In genomic region chr6:32842690-32843089, GRCh38 we compare ENCODE assay signal across 11 cellular contexts. TPM values are rescaled to one million over a fixed set of nuclear protein-coding genes. Genes with fewer than 3 reads are reported as not detected.
DNase-seq lines count a peak whose midpoint lies in the region; ATAC-seq and TF ChIP-seq lines count a peak whose summit lies in the region.
"Had no signal": no experiment of that assay in that cellular context is flagged by ENCODE, and none has a peak within 500 bp of the region (broad histone marks: within the 10 kb centered on the region; RNA-seq: fewer than 3 reads in every experiment).

No MANE protein-coding gene starts in this region.

- H3K27me3 ChIP-seq in adipocyte (replicated peaks; ENCODE audit: control insufficient read depth, insufficient read depth, low read length) = no peaks in the 10 kb centered on the region

- H3K4me1 Mint-ChIP-seq in stimulated activated naive CD8-positive, alpha-beta T cell treated with anti-CD3 and anti-CD28 coated beads, Interleukin-15, Interleukin-2, amounts not matched to agents 100 ng/mL and 50 ng/mL, for 24 hours (ENCODE audit: low read depth) = peaks cover 78% of the 10 kb centered on the region
- H3K4me1 Mint-ChIP-seq in naive B cell = peaks cover 69 to 75% (median 74%) of the 10 kb centered on the region in 3 donors

- ATAC-seq in stimulated activated naive CD8-positive, alpha-beta T cell treated with anti-CD3 and anti-CD28 coated beads, Interleukin-15, Interleukin-2, amounts not matched to agents 100 U/mL and 50 U/mL, for 24 hours = no peak
- ATAC-seq in naive B cell (ENCODE audit: low read depth in 2 of 2) (no peak), SK-N-SH treated with all-trans-retinoic acid at 6 μM for 48 hours (no peak)

- H3K9me3 ChIP-seq in adipocyte (ENCODE audit: control insufficient read depth, low read length) = no peaks in the 10 kb centered on the region

- peak overlapping the region; percentile 99 for H3K27ac Mint-ChIP-seq in stimulated activated naive CD8-positive, alpha-beta T cell treated with anti-CD3 and anti-CD28 coated beads, Interleukin-15, Interleukin-2, amounts not matched to agents 100 ng/mL and 50 ng/mL, for 24 hours
- H3K27ac Mint-ChIP-seq in naive B cell = peak overlapping the region in 5 of 6 donors; percentile 72 to 100 (median 100)

- no peak for DNase-seq in stimulated activated naive CD8-positive, alpha-beta T cell treated with anti-CD3 and anti-CD28 coated beads, Interleukin-15, Interleukin-2, amounts not matched to agents 100 U/mL and 50 U/mL, for 24 hours
- DNase-seq in adipocyte (ENCODE audit: low read depth) = no peak
- no peak for DNase-seq in naive B cell
- no peak for DNase-seq in KG1 (lab: John Stamatoyannopoulos, UW)
- no peak for DNase-seq in substantia nigra (lab: John Stamatoyannopoulos, UW)
- no peak for DNase-seq in D341Med (ENCODE audit: low spot score)
- DNase-seq: NCI-H2107; stimulated activated CD4-positive, alpha-beta T cell treated with anti-CD3 and anti-CD28 coated beads, Interleukin-2, amount 100 ng/mL, for 48 hours; WERI-Rb-1 had no signal

- H3K27me3 Mint-ChIP-seq in stimulated activated naive CD8-positive, alpha-beta T cell treated with anti-CD3 and anti-CD28 coated beads, Interleukin-15, Interleukin-2, amounts not matched to agents 100 ng/mL and 50 ng/mL, for 24 hours = no peaks in the 10 kb centered on the region
- H3K27me3 Mint-ChIP-seq in naive B cell = no peaks in the 10 kb centered on the region

- no peaks in the 10 kb centered on the region for H3K9me3 Mint-ChIP-seq in stimulated activated naive CD8-positive, alpha-beta T cell treated with anti-CD3 and anti-CD28 coated beads, Interleukin-15, Interleukin-2, amounts not matched to agents 100 ng/mL and 50 ng/mL, for 24 hours
- H3K9me3 Mint-ChIP-seq in naive B cell = peaks cover 0 to 1% (median 0%) of the 10 kb centered on the region in 7 donors

- peak overlapping the region; percentile 99 for H3K4me3 Mint-ChIP-seq in stimulated activated naive CD8-positive, alpha-beta T cell treated with anti-CD3 and anti-CD28 coated beads, Interleukin-15, Interleukin-2, amounts not matched to agents 100 ng/mL and 50 ng/mL, for 24 hours
- H3K4me3 Mint-ChIP-seq in naive B cell = peak overlapping the region; percentile 97 to 100 (median 99)

- no peak overlapping the region for H3K27ac ChIP-seq in substantia nigra (ENCODE audit: low read depth, low read length, poor library complexity, severe bottlenecking)
- H3K27ac ChIP-seq: WERI-Rb-1 had no signal

- H3K36me3 Mint-ChIP-seq in stimulated activated naive CD8-positive, alpha-beta T cell treated with anti-CD3 and anti-CD28 coated beads, Interleukin-15, Interleukin-2, amounts not matched to agents 100 ng/mL and 50 ng/mL, for 24 hours (ENCODE audit: low read depth) = peaks cover 80% of the 10 kb centered on the region
- peaks cover 46 to 55% of the 10 kb centered on the region in 2 donors for H3K36me3 Mint-ChIP-seq in naive B cell

- peak overlapping the region; percentile 95 for H3K4me3 ChIP-seq in adipocyte (ENCODE audit: low read length)

- peaks cover 8% of the 10 kb centered on the region for H3K4me1 ChIP-seq in adipocyte (ENCODE audit: control insufficient read depth, insufficient read depth, low read length)

- no peak overlapping the region for H3K9ac ChIP-seq in adipocyte (ENCODE audit: low read length)

- H3K36me3 ChIP-seq in adipocyte (ENCODE audit: control insufficient read depth, insufficient read depth, low read length, severe bottlenecking) = peaks cover 30% of the 10 kb centered on the region
- H3K36me3 ChIP-seq: WERI-Rb-1 had no signal

TF ChIP-seq in SK-N-SH treated with all-trans-retinoic acid at 6 μM for 48 hours, 23 proteins besides CTCF, POLR2A, EP300 and RAD21:
- TF ChIP-seq SNAI2 (CRISPR knock-in tag; IDR thresholded peaks at IDR 0.05) (no peak), GLIS3 (CRISPR knock-in tag; IDR thresholded peaks at IDR 0.05) (no peak), TOX (CRISPR knock-in tag; IDR thresholded peaks at IDR 0.05; ENCODE audit: borderline replicate concordance) (no peak), ISL1 (CRISPR knock-in tag; IDR thresholded peaks at IDR 0.05) (no peak), CSDC2 (CRISPR knock-in tag; IDR thresholded peaks at IDR 0.05) (no peak), ESRRG (CRISPR knock-in tag; IDR thresholded peaks at IDR 0.05) (no peak), ZNF8 (CRISPR knock-in tag; IDR thresholded peaks at IDR 0.05) (no peak), ZFP3 (CRISPR knock-in tag; IDR thresholded peaks at IDR 0.05) (no peak)

RNA-seq across cellular contexts. Expression of gene PSMB8, which starts 1.2 kb away (rescaled TPM):
- polyA plus RNA-seq in naive B cell (ENCODE audit: low read depth in 6 of 6) = 100 to 1,000 TPM; 297 to 462 (median 380) TPM

RNA-seq across cellular contexts. Expression of gene TAP2, which starts 4.2 kb away (rescaled TPM):
- polyA plus RNA-seq in naive B cell (ENCODE audit: low read depth in 6 of 6) = 10 to 100 TPM; 18.2 to 33.0 (median 25.4) TPM

RNA-seq across cellular contexts. Expression of gene TAP1, which starts 10.8 kb away (rescaled TPM):
- 100 to 1,000 TPM; 106 to 215 (median 145) TPM for polyA plus RNA-seq in naive B cell (ENCODE audit: low read depth in 6 of 6)

RNA-seq across cellular contexts. Expression of gene PSMB9, which starts 11.3 kb away (rescaled TPM):
- 100 to 1,000 TPM; 347 to 677 (median 445) TPM for polyA plus RNA-seq in naive B cell (ENCODE audit: low read depth in 6 of 6)

RNA-seq across cellular contexts. Expression of gene HLA-DOB, which starts 25.9 kb away (rescaled TPM):
- 1,000 to 10,000 TPM in 1 of 6 donors, 100 to 1,000 TPM in 5; 669 to 1,199 (median 837) TPM for polyA plus RNA-seq in naive B cell (ENCODE audit: low read depth in 6 of 6)
